ENCODE assay signal across 14 cellular contexts in genomic region chr1:84668185-84668584, GRCh38. TPM values are rescaled to one million over a fixed set of nuclear protein-coding genes. Genes with fewer than 3 reads are reported as not detected.
DNase-seq lines count a peak whose midpoint lies in the region; ATAC-seq and TF ChIP-seq lines count a peak whose summit lies in the region.
"Had no signal": no experiment of that assay in that cellular context is flagged by ENCODE, and none has a peak within 500 bp of the region (broad histone marks: within the 10 kb centered on the region; RNA-seq: fewer than 3 reads in every experiment).

No MANE protein-coding gene starts in this region.

- TF ChIP-seq POLR2A in GM18505 (IDR thresholded peaks at IDR 0.05; ENCODE audit: borderline replicate concordance, extremely low read depth, insufficient read depth, insufficient read length) (no peak), vagina (IDR thresholded peaks at IDR 0.05) (no peak)

- H3K27me3 ChIP-seq in A673 (replicated peaks; ENCODE audit: insufficient read depth, low read depth, low read length, poor library complexity): no peaks in the 10 kb centered on the region
- no peaks in the 10 kb centered on the region for H3K27me3 ChIP-seq in vagina

- H3K9me3 Mint-ChIP-seq in activated CD8-positive, alpha-beta memory T cell treated with anti-CD3 and anti-CD28 coated beads, Interleukin-2, amount 10 ng/mL, durations not matched to agents 7 days and 5 days (ENCODE audit: low read depth): no peaks in the 10 kb centered on the region
- H3K9me3 Mint-ChIP-seq: CD4-positive, alpha-beta memory T cell; central memory CD8-positive, alpha-beta T cell; naive B cell; T-helper 2 cell treated with Interferon-gamma antibody and Interleukin-4, amounts not matched to agents 5 μg/mL and 100 μg/mL, for 36 hours had no signal

- no peaks in the 10 kb centered on the region for H3K9me3 ChIP-seq in A673 (ENCODE audit: low read depth, low read length, poor library complexity, severe bottlenecking)
- H3K9me3 ChIP-seq in vagina: no peaks in the 10 kb centered on the region

- peaks cover 6% of the 10 kb centered on the region for H3K36me3 Mint-ChIP-seq in activated CD8-positive, alpha-beta memory T cell treated with anti-CD3 and anti-CD28 coated beads, Interleukin-2, amount 10 ng/mL, durations not matched to agents 7 days and 5 days
- H3K36me3 Mint-ChIP-seq: naive B cell had no signal

- DNase-seq in A673 (ENCODE audit: low spot score) (peak; percentile 43), GM12864 (ENCODE audit: low read depth) (no peak), OCI-M1 (lab: John Stamatoyannopoulos, UW) (peak; percentile 46), fibroblast of pulmonary artery (ENCODE audit: low read depth) (peak; percentile 33), GM19238 (ENCODE audit: insufficient read length, low spot score) (no peak), vagina (ENCODE audit: extremely low spot score in 2 of 2) (no peak)
- no peak for DNase-seq in activated CD8-positive, alpha-beta memory T cell treated with anti-CD3 and anti-CD28 coated beads, Interleukin-2, amount 10 ng/mL, durations not matched to agents 7 days and 5 days
- DNase-seq: activated CD8-positive, alpha-beta memory T cell treated with anti-CD3 and anti-CD28 coated beads, Interleukin-2, amount 50 U/mL, for 4 hours; CD4-positive, alpha-beta memory T cell; hypothalamus; naive B cell had no signal

- H3K4me1 Mint-ChIP-seq in activated CD8-positive, alpha-beta memory T cell treated with anti-CD3 and anti-CD28 coated beads, Interleukin-2, amount 10 ng/mL, durations not matched to agents 7 days and 5 days: peaks cover 8% of the 10 kb centered on the region
- H3K4me1 Mint-ChIP-seq: naive B cell had no signal

- H3K4me1 ChIP-seq in A673 (ENCODE audit: insufficient read depth, low read length, poor library complexity, severe bottlenecking) (no peaks in the 10 kb centered on the region), vagina (no peaks in the 10 kb centered on the region)

- TF ChIP-seq CTCF in A673 (conservative IDR thresholded peaks at IDR 0.05; ENCODE audit: low read depth, low read length) (peak; percentile 57), GM12864 (IDR thresholded peaks at IDR 0.05; ENCODE audit: low read depth, low read length, missing control alignments) (peak; percentile 18), fibroblast of pulmonary artery (IDR thresholded peaks at IDR 0.05; ENCODE audit: low read length, missing control alignments) (peak; percentile 35), vagina (IDR thresholded peaks at IDR 0.05) (no peak)

- no peak for ATAC-seq in GM18505 (IDR thresholded peaks at IDR 0.05; ENCODE audit: unreplicated experiment)
- no peak for ATAC-seq in activated CD8-positive, alpha-beta memory T cell treated with anti-CD3 and anti-CD28 coated beads, Interleukin-2, amount 10 ng/mL, durations not matched to agents 7 days and 5 days

- H3K27me3 Mint-ChIP-seq in activated CD8-positive, alpha-beta memory T cell treated with anti-CD3 and anti-CD28 coated beads, Interleukin-2, amount 10 ng/mL, durations not matched to agents 7 days and 5 days: no peaks in the 10 kb centered on the region
- H3K27me3 Mint-ChIP-seq: CD4-positive, alpha-beta memory T cell; central memory CD8-positive, alpha-beta T cell; naive B cell had no signal

- H3K27ac Mint-ChIP-seq in activated CD8-positive, alpha-beta memory T cell treated with anti-CD3 and anti-CD28 coated beads, Interleukin-2, amount 10 ng/mL, durations not matched to agents 7 days and 5 days: no peak overlapping the region
- H3K27ac Mint-ChIP-seq: CD4-positive, alpha-beta memory T cell; T-helper 2 cell treated with Interferon-gamma antibody and Interleukin-4, amounts not matched to agents 5 μg/mL and 100 μg/mL, for 36 hours had no signal

- CTCF ChIA-PET in A673 (lab: Charles Lee): interaction anchor here (0.5 to 0.9 kb wide), 2 partner anchors 85 to 513 kb away, joined by 6 read pairs; no protein-coding TSS in a partner anchor
- CTCF ChIA-PET in activated CD8-positive, alpha-beta memory T cell treated with anti-CD3 and anti-CD28 coated beads, Interleukin-2, amount 10 ng/mL, durations not matched to agents 7 days and 5 days (lab: Charles Lee): no interaction called here

- no peak overlapping the region for H3K27ac ChIP-seq in A673 (ENCODE audit: low read depth, low read length, poor library complexity, severe bottlenecking)
- no peak overlapping the region for H3K27ac ChIP-seq in vagina

- H3K4me3 Mint-ChIP-seq in activated CD8-positive, alpha-beta memory T cell treated with anti-CD3 and anti-CD28 coated beads, Interleukin-2, amount 10 ng/mL, durations not matched to agents 7 days and 5 days: no peak overlapping the region
- H3K4me3 Mint-ChIP-seq: CD4-positive, alpha-beta memory T cell; central memory CD8-positive, alpha-beta T cell; naive B cell; T-helper 2 cell treated with Interferon-gamma antibody and Interleukin-4, amounts not matched to agents 5 μg/mL and 100 μg/mL, for 36 hours had no signal

- H3K4me3 ChIP-seq in A673 (ENCODE audit: low read depth, low read length, poor library complexity, severe bottlenecking): no peak overlapping the region
- H3K4me3 ChIP-seq in GM12864 (ENCODE audit: low read depth, low read length): no peak overlapping the region
- H3K4me3 ChIP-seq in fibroblast of pulmonary artery (replicated peaks; ENCODE audit: low read depth, low read length): no peak overlapping the region
- H3K4me3 ChIP-seq in vagina: no peak overlapping the region

- POLR2A ChIA-PET in A673 (lab: Charles Lee; ENCODE audit: low non-redundant PET): no interaction called here

- intact Hi-C loops in A673 (cut with micrococcal nuclease; ENCODE audit: unreplicated experiment) (loop anchor here (2.0 kb wide), 1 partner anchor 85 kb away; no protein-coding TSS in a partner anchor), vagina (cut with DNase I) (no loop called here)

- BruUV-seq in A673 (replicated peaks; lab: Mats Ljungman, UMichigan): no TSS peak

- peaks cover 9% of the 10 kb centered on the region for H3K36me3 ChIP-seq in A673 (ENCODE audit: insufficient read depth, low read length, poor library complexity, severe bottlenecking)
- H3K36me3 ChIP-seq in vagina: no peaks in the 10 kb centered on the region

RNA-seq across cellular contexts. Expression of gene SSX2IP, which starts 22.1 kb away (rescaled TPM):
- 37.2 and 42.4 TPM in 2 replicates for total RNA-seq in A673 (2021)
- 8.3 TPM for total RNA-seq in vagina
- 10 to 100 TPM; 14.1 to 14.5 TPM for total RNA-seq in activated CD8-positive, alpha-beta memory T cell treated with anti-CD3 and anti-CD28 coated beads, Interleukin-2, amount 10 ng/mL, durations not matched to agents 7 days and 5 days

Comparison
In these comparisons a context has a peak if more than half of its experiments do, and no peak if none do; other contexts are left out.
1. DNase-seq: peak in A673 (single experiment), OCI-M1 (single experiment) and fibroblast of pulmonary artery (single experiment); none in GM12864 (single experiment), GM19238 (single experiment), vagina (0 of 2) and activated CD8-positive, alpha-beta memory T cell treated with anti-CD3 and anti-CD28 coated beads, Interleukin-2, amount 10 ng/mL, durations not matched to agents 7 days and 5 days (single experiment).
2. CTCF ChIP-seq: peak in A673 (single experiment), GM12864 (single experiment) and fibroblast of pulmonary artery (single experiment); none in vagina (0 of 3).